ENCODE assay signal across 31 cellular contexts in genomic region chr3:116777181-116777840, GRCh38.
A peak's percentile ranks its signal among the peaks of the same experiment; 100 is the strongest.
DNase-seq lines count a peak whose midpoint lies in the region; ATAC-seq, FAIRE-seq and TF ChIP-seq lines count a peak whose summit lies in the region.
"Had no signal": no experiment of that assay in that cellular context is flagged by ENCODE, and none has a peak within 500 bp of the region (broad histone marks: within the 10 kb centered on the region; RNA-seq: fewer than 3 reads in every experiment).

No MANE protein-coding gene starts in this region.

- H2AK9ac ChIP-seq in IMR-90 (replicated peaks; ENCODE audit: low read depth, low read length, poor library complexity), result no peak overlapping the region

- no peak overlapping the region for H3K14ac ChIP-seq in IMR-90 (replicated peaks; ENCODE audit: low read depth, low read length)
- no peak overlapping the region for H3K14ac ChIP-seq in H1 (ENCODE audit: insufficient read length)

- H4K8ac ChIP-seq in IMR-90 (ENCODE audit: low read depth in 2 of 2, low read length in 2 of 2), result no peak overlapping the region
- H4K8ac ChIP-seq in H1 (ENCODE audit: extremely low read depth, insufficient read depth, low read length), result no peak overlapping the region

- H4K20me1 ChIP-seq in IMR-90 (ENCODE audit: insufficient read depth, low read length), result no peaks in the 10 kb centered on the region
- no peaks in the 10 kb centered on the region for H4K20me1 ChIP-seq in H1 (replicated peaks in 1 of 2; ENCODE audit: control insufficient read depth in 1 of 2, insufficient read depth in 2 of 2, low read length in 2 of 2)
- H4K20me1 ChIP-seq: BLaER1 had no signal

- H2BK120ac ChIP-seq in IMR-90 (ENCODE audit: low read depth, low read length), result no peak overlapping the region
- no peak overlapping the region for H2BK120ac ChIP-seq in H1 (replicated peaks; ENCODE audit: low read depth, low read length)

- no peak overlapping the region for H3K18ac ChIP-seq in IMR-90 (ENCODE audit: low read depth, low read length)
- no peak overlapping the region for H3K18ac ChIP-seq in H1 (ENCODE audit: extremely low read depth, low read length)

- H3K27me3 Mint-ChIP-seq in activated T-helper 1 cell treated with anti-CD3 and anti-CD28 coated beads, Interleukin-12 subunit alpha, Interleukin-12 subunit beta, Interleukin-2, Interleukin-4 antibody, amounts not matched to agents 30 ng/mL and 10 ng/mL and 1 ng/mL, durations not matched to agents 14 hours and 24 hours and 36 hours (ENCODE audit: insufficient read depth), result no peaks in the 10 kb centered on the region
- H3K27me3 Mint-ChIP-seq: activated CD4-positive, alpha-beta T cell treated with anti-CD3 and anti-CD28 coated beads, Interleukin-2, amount 10 ng/mL, durations not matched to agents 24 days and 14 days; effector memory CD8-positive, alpha-beta T cell had no signal

- H2AK5ac ChIP-seq in IMR-90 (ENCODE audit: low read depth, low read length) (no peak overlapping the region), H1 (ENCODE audit: low read depth, low read length) (no peak overlapping the region)

- no peaks in the 10 kb centered on the region for H3K9me1 ChIP-seq in IMR-90 (ENCODE audit: insufficient read depth, low read length)

- H3K27ac ChIP-seq in IMR-90 (ENCODE audit: insufficient read depth, low read length), result no peak overlapping the region
- no peak overlapping the region for H3K27ac ChIP-seq in H1 (ENCODE audit: low read depth, low read length)
- H3K27ac ChIP-seq: BLaER1, colonic mucosa, esophagus squamous epithelium, hepatocyte, ovary, PC-9, VCaP had no signal

- WGBS in IMR-90 (ENCODE audit: extremely low coverage in 2 of 2, insufficient read length in 1 of 2), 2 experiments, result no CpG with 5 or more reads among the region's 8 CpGs
- WGBS in H1 (ENCODE audit: extremely low coverage in 1 of 2, insufficient coverage in 1 of 2, insufficient read length in 1 of 2, insufficient replicate concordance in 2 of 2, low coverage in 1 of 2, low lambda C conversion rate in 2 of 2, missing lambda C conversion rate in 1 of 2), 2 experiments, result 86% methylated on average over 8 of the region's 8 CpGs; no CpG with 5 or more reads in 1 of the 2 experiments

- no peaks in the 10 kb centered on the region for H3K4me1 Mint-ChIP-seq in activated T-helper 1 cell treated with anti-CD3 and anti-CD28 coated beads, Interleukin-12 subunit alpha, Interleukin-12 subunit beta, Interleukin-2, Interleukin-4 antibody, amounts not matched to agents 30 ng/mL and 10 ng/mL and 1 ng/mL, durations not matched to agents 14 hours and 24 hours and 36 hours (ENCODE audit: low read depth)
- H3K4me1 Mint-ChIP-seq: activated CD4-positive, alpha-beta T cell treated with anti-CD3 and anti-CD28 coated beads, Interleukin-2, amount 10 ng/mL, durations not matched to agents 24 days and 14 days; mesothelial cell of epicardium; naive thymus-derived CD8-positive, alpha-beta T cell had no signal

- H3K36me3 ChIP-seq in IMR-90 (ENCODE audit: control insufficient read depth, insufficient read depth, low read length), result no peaks in the 10 kb centered on the region
- H3K36me3 ChIP-seq in H1 (ENCODE audit: control insufficient read depth in 2 of 4, insufficient read depth in 4 of 4, low read length in 3 of 4), result no peaks in the 10 kb centered on the region
- H3K36me3 ChIP-seq: BLaER1, colonic mucosa, esophagus squamous epithelium, ovary had no signal

- H2BK15ac ChIP-seq in IMR-90 (ENCODE audit: low read depth, low read length) (no peak overlapping the region), H1 (ENCODE audit: low read length) (no peak overlapping the region)

- no peaks in the 10 kb centered on the region for H3K9me3 Mint-ChIP-seq in activated T-helper 1 cell treated with anti-CD3 and anti-CD28 coated beads, Interleukin-12 subunit alpha, Interleukin-12 subunit beta, Interleukin-2, Interleukin-4 antibody, amounts not matched to agents 30 ng/mL and 10 ng/mL and 1 ng/mL, durations not matched to agents 14 hours and 24 hours and 36 hours
- H3K9me3 Mint-ChIP-seq: activated CD4-positive, alpha-beta T cell treated with anti-CD3 and anti-CD28 coated beads, Interleukin-2, amount 10 ng/mL, durations not matched to agents 24 days and 14 days; activated T-cell treated with anti-CD3 and anti-CD28 coated beads, Interleukin-2, amount 50 U/mL, for 4 hours; HFFc6; mesothelial cell of epicardium; naive thymus-derived CD8-positive, alpha-beta T cell; T-helper 2 cell treated with Interferon-gamma antibody and Interleukin-4, amounts not matched to agents 5 μg/mL and 100 μg/mL, for 36 hours; type B pancreatic cell had no signal

- H3K27me3 ChIP-seq in IMR-90 (ENCODE audit: control insufficient read depth, insufficient read depth, low read length) (no peaks in the 10 kb centered on the region), H1 (replicated peaks in 1 of 4; ENCODE audit: control insufficient read depth in 3 of 4, extremely low read depth in 1 of 4, insufficient read depth in 3 of 4, low read length in 3 of 4) (no peaks in the 10 kb centered on the region)
- H3K27me3 ChIP-seq: BLaER1, colonic mucosa, esophagus squamous epithelium, hepatocyte, ovary had no signal

- H3K9ac ChIP-seq in IMR-90 (ENCODE audit: low read depth, low read length) (no peak overlapping the region), H1 (replicated peaks in 1 of 4; ENCODE audit: extremely low read depth in 1 of 4, low read depth in 3 of 4, low read length in 3 of 4) (no peak overlapping the region)
- H3K9ac ChIP-seq: BLaER1 had no signal

- H3K23ac ChIP-seq in IMR-90 (ENCODE audit: low read depth, low read length), result no peak overlapping the region
- no peak overlapping the region for H3K23ac ChIP-seq in H1 (ENCODE audit: insufficient read length)

- DNase-seq in AG08396 (ENCODE audit: low spot score) (peak; percentile 4), IMR-90 (peak; percentile 50), H1 (ENCODE audit: low read depth in 1 of 2, low spot score in 2 of 2) (no peak), myocyte (ENCODE audit: low read depth) (peak; percentile 49), mesenteric fat pad (ENCODE audit: low spot score) (no peak), NCI-H1417 (lab: John Stamatoyannopoulos, UW) (no peak), GM20000 (ENCODE audit: low spot score) (no peak)
- no peak for DNase-seq in activated T-helper 1 cell treated with anti-CD3 and anti-CD28 coated beads, Interleukin-12 subunit alpha, Interleukin-12 subunit beta, Interleukin-2, Interleukin-4 antibody, amounts not matched to agents 30 ng/mL and 10 ng/mL and 1 ng/mL, durations not matched to agents 14 hours and 24 hours and 36 hours (ENCODE audit: low spot score)
- DNase-seq: activated CD4-positive, alpha-beta T cell treated with anti-CD3 and anti-CD28 coated beads, Interleukin-2, amount 10 ng/mL, durations not matched to agents 24 days and 14 days; activated T-cell treated with anti-CD3 and anti-CD28 coated beads, Interleukin-2, amount 50 U/mL, for 4 hours; colonic mucosa; DMS79 treated with DMSO at 0.1 percent for 48 hours; effector memory CD8-positive, alpha-beta T cell; esophagus squamous epithelium; HFFc6; Kasumi-1; naive thymus-derived CD8-positive, alpha-beta T cell; NCI-H1694 treated with DMSO at 0.1 percent for 48 hours; NCI-H2171 treated with DMSO at 0.1 percent for 48 hours; NCI-H510A treated with DMSO at 0.1 percent for 48 hours; ovary; PC-9; retina; Right ventricle myocardium superior had no signal

- no peak for FAIRE-seq in H1 (lab: Jason Lieb, UNC)

- H2AFZ ChIP-seq in IMR-90 (replicated peaks; ENCODE audit: low read length, poor library complexity), result no peak overlapping the region
- no peak overlapping the region for H2AFZ ChIP-seq in H1 (ENCODE audit: low read length)
- H2AFZ ChIP-seq: hepatocyte, PC-9 had no signal

- H3K56ac ChIP-seq in IMR-90 (ENCODE audit: extremely low read depth, insufficient read depth, low read length) (no peak overlapping the region), H1 (replicated peaks; ENCODE audit: insufficient read length, low read depth, low read length) (no peak overlapping the region)

- no peak for TF ChIP-seq EP300 in H1 (IDR thresholded peaks at IDR 0.05; ENCODE audit: borderline replicate concordance in 1 of 2, low read depth in 2 of 2, low read length in 2 of 2)

- H3K4me3 ChIP-seq in IMR-90 (ENCODE audit: insufficient read depth, low read depth, low read length) (no peak overlapping the region), H1 (ENCODE audit: extremely low read depth in 1 of 4, insufficient read depth in 2 of 4, low read depth in 3 of 4, low read length in 4 of 4) (no peak overlapping the region)
- H3K4me3 ChIP-seq: BLaER1, colonic mucosa, esophagus squamous epithelium, hepatocyte, ovary, PC-9 had no signal

- POLR2A ChIA-PET in IMR-90 (lab: Charles Lee; ENCODE audit: unreplicated experiment) (no interaction called here), H1 (lab: Charles Lee; ENCODE audit: partially characterized antibody) (no interaction called here)

- no peak overlapping the region for H2BK12ac ChIP-seq in H1 (ENCODE audit: low read depth, low read length)

- H4K91ac ChIP-seq in IMR-90 (ENCODE audit: insufficient read depth, low read depth, low read length) (no peak overlapping the region), H1 (replicated peaks; ENCODE audit: insufficient read length, low read length) (no peak overlapping the region)

- no TSS peak for BruUV-seq in IMR-90 (replicated peaks; lab: Mats Ljungman, UMichigan)

- TF ChIP-seq CTCF in IMR-90 (conservative IDR thresholded peaks at IDR 0.05; ENCODE audit: low read depth, low read length) (no peak), H1 (IDR thresholded peaks at IDR 0.05; ENCODE audit: control extremely low read depth in 1 of 3, insufficient read depth in 1 of 3, low read depth in 1 of 3, low read length in 3 of 3) (no peak), GM20000 (IDR thresholded peaks at IDR 0.05; ENCODE audit: extremely low read depth, missing control alignments) (no peak)

- H3K79me1 ChIP-seq in IMR-90 (ENCODE audit: low read depth in 1 of 2, low read length in 2 of 2), result no peaks in the 10 kb centered on the region
- H3K79me1 ChIP-seq in H1 (ENCODE audit: low read depth, low read length), result no peaks in the 10 kb centered on the region

- no peak for TF ChIP-seq POLR2A in IMR-90 (IDR thresholded peaks at IDR 0.05; ENCODE audit: low read depth, low read length)
- TF ChIP-seq POLR2A in H1 (IDR thresholded peaks at IDR 0.05; ENCODE audit: control extremely low read depth in 1 of 2, low read depth in 2 of 2, low read length in 2 of 2), result no peak

- H2BK20ac ChIP-seq in IMR-90 (ENCODE audit: low read depth, low read length) (no peak overlapping the region), H1 (ENCODE audit: low read length) (no peak overlapping the region)

- H3K4me1 ChIP-seq in IMR-90 (ENCODE audit: control insufficient read depth, insufficient read depth, low read length) (no peaks in the 10 kb centered on the region), H1 (replicated peaks in 1 of 4; ENCODE audit: control insufficient read depth in 3 of 4, insufficient read depth in 4 of 4, low read length in 3 of 4) (no peaks in the 10 kb centered on the region; a peak in 1 of 7 replicates)
- H3K4me1 ChIP-seq: BLaER1, colonic mucosa, esophagus squamous epithelium had no signal

- ATAC-seq in IMR-90 (ENCODE audit: low read depth), result peak; percentile 80
- ATAC-seq: activated T-cell treated with anti-CD3 and anti-CD28 coated beads, Interleukin-2, amount 50 U/mL, for 4 hours; effector memory CD8-positive, alpha-beta T cell; left lobe of liver; naive thymus-derived CD8-positive, alpha-beta T cell had no signal

- no peak overlapping the region for H3K27ac Mint-ChIP-seq in activated T-helper 1 cell treated with anti-CD3 and anti-CD28 coated beads, Interleukin-12 subunit alpha, Interleukin-12 subunit beta, Interleukin-2, Interleukin-4 antibody, amounts not matched to agents 30 ng/mL and 10 ng/mL and 1 ng/mL, durations not matched to agents 14 hours and 24 hours and 36 hours
- H3K27ac Mint-ChIP-seq: activated CD4-positive, alpha-beta T cell treated with anti-CD3 and anti-CD28 coated beads, Interleukin-2, amount 10 ng/mL, durations not matched to agents 24 days and 14 days; effector memory CD8-positive, alpha-beta T cell; HFFc6; mesothelial cell of epicardium; naive thymus-derived CD8-positive, alpha-beta T cell; T-helper 2 cell treated with Interferon-gamma antibody and Interleukin-4, amounts not matched to agents 5 μg/mL and 100 μg/mL, for 36 hours; type B pancreatic cell had no signal

- H3K4ac ChIP-seq in IMR-90 (ENCODE audit: low read depth, low read length) (no peak overlapping the region), H1 (replicated peaks; ENCODE audit: insufficient read length, low read depth, low read length) (no peak overlapping the region)

- dilution Hi-C loops in IMR-90 (cut with HindIII; ENCODE audit: low sequenced_read_pairs, unreplicated experiment), result no loop called here

- no peak overlapping the region for H3K4me3 Mint-ChIP-seq in activated T-helper 1 cell treated with anti-CD3 and anti-CD28 coated beads, Interleukin-12 subunit alpha, Interleukin-12 subunit beta, Interleukin-2, Interleukin-4 antibody, amounts not matched to agents 30 ng/mL and 10 ng/mL and 1 ng/mL, durations not matched to agents 14 hours and 24 hours and 36 hours
- H3K4me3 Mint-ChIP-seq: activated CD4-positive, alpha-beta T cell treated with anti-CD3 and anti-CD28 coated beads, Interleukin-2, amount 10 ng/mL, durations not matched to agents 24 days and 14 days; activated T-cell treated with anti-CD3 and anti-CD28 coated beads, Interleukin-2, amount 50 U/mL, for 4 hours; effector memory CD8-positive, alpha-beta T cell; HFFc6; mesothelial cell of epicardium; naive thymus-derived CD8-positive, alpha-beta T cell; T-helper 2 cell treated with Interferon-gamma antibody and Interleukin-4, amounts not matched to agents 5 μg/mL and 100 μg/mL, for 36 hours; type B pancreatic cell had no signal

- no peaks in the 10 kb centered on the region for H3K79me2 ChIP-seq in H1 (ENCODE audit: control insufficient read depth in 1 of 2, insufficient read depth in 2 of 2, low read length in 2 of 2)
- H3K79me2 ChIP-seq: hepatocyte had no signal

- no peaks in the 10 kb centered on the region for H3K36me3 Mint-ChIP-seq in activated T-helper 1 cell treated with anti-CD3 and anti-CD28 coated beads, Interleukin-12 subunit alpha, Interleukin-12 subunit beta, Interleukin-2, Interleukin-4 antibody, amounts not matched to agents 30 ng/mL and 10 ng/mL and 1 ng/mL, durations not matched to agents 14 hours and 24 hours and 36 hours (ENCODE audit: low read depth)
- H3K36me3 Mint-ChIP-seq: mesothelial cell of epicardium; naive thymus-derived CD8-positive, alpha-beta T cell; type B pancreatic cell had no signal

- TF ChIP-seq RAD21 in IMR-90 (IDR thresholded peaks at IDR 0.05; ENCODE audit: low read length) (no peak), H1 (IDR thresholded peaks at IDR 0.05 in 1 of 2, conservative IDR thresholded peaks at IDR 0.05 in 1 of 2; ENCODE audit: low read depth in 2 of 2, low read length in 2 of 2) (no peak)

- H4K5ac ChIP-seq in IMR-90 (ENCODE audit: low read depth, low read length) (no peak overlapping the region), H1 (ENCODE audit: insufficient read length, low read depth, low read length) (no peak overlapping the region)

- CTCF ChIA-PET in IMR-90 (lab: Yijun Ruan, JAX) (no interaction called here), H1 (lab: Charles Lee; ENCODE audit: partially characterized antibody) (interaction anchor here (0.7 kb wide), 1 partner anchor 399 kb away, joined by 3 read pairs; no protein-coding TSS in a partner anchor)

- H2BK5ac ChIP-seq in IMR-90 (ENCODE audit: low read depth, low read length, poor library complexity, severe bottlenecking) (no peak overlapping the region), H1 (ENCODE audit: low read depth, low read length) (no peak overlapping the region)

- H3K9me3 ChIP-seq in IMR-90 (ENCODE audit: control insufficient read depth, insufficient read depth, low read length) (no peaks in the 10 kb centered on the region), H1 (ENCODE audit: insufficient read depth in 2 of 2, low read depth in 1 of 2, low read length in 1 of 2) (no peaks in the 10 kb centered on the region)
- H3K9me3 ChIP-seq: BLaER1, colonic mucosa, esophagus squamous epithelium, ovary had no signal

- H3K23me2 ChIP-seq in H1 (ENCODE audit: low read depth, low read length), result no peaks in the 10 kb centered on the region

- intact Hi-C loops in IMR-90 (cut with micrococcal nuclease), result loop anchor here (10.0 kb wide), 2 partner anchors 577 to 657 kb away; no protein-coding TSS in a partner anchor
- intact Hi-C loops in activated T-helper 1 cell treated with anti-CD3 and anti-CD28 coated beads, Interleukin-12 subunit alpha, Interleukin-12 subunit beta, Interleukin-2, Interleukin-4 antibody, amounts not matched to agents 30 ng/mL and 10 ng/mL and 1 ng/mL, durations not matched to agents 14 hours and 24 hours and 36 hours (cut with micrococcal nuclease), result no loop called here

- in situ Hi-C loops in IMR-90 (cut with MboI; ENCODE audit: low sequenced_read_pairs), result loop anchor here (10.0 to 25.0 kb wide), 2 partner anchors 935 to 1847 kb away; no protein-coding TSS in a partner anchor

- H3K4me2 ChIP-seq in IMR-90 (ENCODE audit: low read depth, low read length) (no peak overlapping the region), H1 (ENCODE audit: insufficient read depth in 1 of 2, low read depth in 2 of 2, low read length in 2 of 2) (no peak overlapping the region)
- H3K4me2 ChIP-seq: BLaER1, hepatocyte, PC-9 had no signal

Comparison
In these comparisons a context has a peak if more than half of its experiments do, and no peak if none do; other contexts are left out.
1. DNase-seq: peak in AG08396 (single experiment), IMR-90 (single experiment) and myocyte (single experiment); none in H1 (0 of 2), mesenteric fat pad (single experiment), NCI-H1417 (0 of 3), GM20000 (single experiment) and activated T-helper 1 cell treated with anti-CD3 and anti-CD28 coated beads, Interleukin-12 subunit alpha, Interleukin-12 subunit beta, Interleukin-2, Interleukin-4 antibody, amounts not matched to agents 30 ng/mL and 10 ng/mL and 1 ng/mL, durations not matched to agents 14 hours and 24 hours and 36 hours (single experiment).